ENCODE assay signal across 7 cellular contexts in the genomic region with DNA sequence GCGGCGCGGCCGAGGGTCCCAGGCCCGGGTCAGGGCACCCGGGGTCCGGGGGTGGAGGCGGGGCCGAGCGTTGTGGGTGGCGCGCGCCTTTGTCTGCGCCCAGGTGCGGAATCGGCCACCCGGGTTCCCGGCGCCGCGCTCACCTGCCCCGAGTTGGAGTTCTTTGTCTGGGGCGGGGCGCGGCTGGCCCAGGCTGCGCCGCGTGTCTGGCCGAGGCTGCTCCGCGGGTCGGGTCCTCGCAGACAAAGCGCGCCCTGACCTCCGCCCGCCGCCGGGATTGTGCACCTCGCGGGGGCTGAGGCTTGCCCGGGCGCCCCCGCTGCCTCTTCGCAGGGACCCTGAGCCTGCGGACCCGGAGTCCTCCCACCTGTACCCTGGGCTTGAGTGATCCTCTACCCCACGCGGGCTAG. TPM values are rescaled to one million over a fixed set of nuclear protein-coding genes. Genes with fewer than 3 reads are reported as not detected.
DNase-seq lines count a peak whose midpoint lies in the region; ATAC-seq and TF ChIP-seq lines count a peak whose summit lies in the region.

No MANE protein-coding gene starts in this region.

- H3K9me3 ChIP-seq in KOPT-K1 (ENCODE audit: insufficient read depth, low read length, poor library complexity, severe bottlenecking): no peaks in the 10 kb centered on the region
- H3K9me3 ChIP-seq in ascending aorta: no peaks in the 10 kb centered on the region

- H3K36me3 ChIP-seq in KOPT-K1 (ENCODE audit: insufficient read depth, low read length) (peaks cover 12% of the 10 kb centered on the region; the same call in 1 of the 2 replicates), ascending aorta (no peaks in the 10 kb centered on the region)

- intact Hi-C loops in ascending aorta (cut with DNase I): no loop called here

- peaks cover 4 to 6% (median 4%) of the 10 kb centered on the region in 3 donors for H3K36me3 Mint-ChIP-seq in immature natural killer cell

- DNase-seq in ascending aorta (ENCODE audit: low spot score in 2 of 2) (no peak), immature natural killer cell (no peak), SHP77 treated with DMSO at 0.1 percent for 48 hours (lab: John Stamatoyannopoulos, UW) (no peak)
- DNase-seq in stimulated activated CD4-positive, alpha-beta T cell treated with anti-CD3 and anti-CD28 coated beads, Interleukin-4, amount 100 ng/mL, for 48 hours (ENCODE audit: low read depth in 2 of 2): peak; percentile 15

- H3K4me1 Mint-ChIP-seq in immature natural killer cell: peaks cover 16 to 19% of the 10 kb centered on the region in 2 donors

- no peaks in the 10 kb centered on the region for H3K9me3 Mint-ChIP-seq in immature natural killer cell

- H3K27ac ChIP-seq in KOPT-K1 (ENCODE audit: low read depth, low read length, poor library complexity, severe bottlenecking) (peak overlapping the region; percentile 57), ascending aorta (no peak overlapping the region)

- H3K27ac Mint-ChIP-seq in immature natural killer cell: no peak overlapping the region

- no peaks in the 10 kb centered on the region for H3K27me3 ChIP-seq in ascending aorta

- H3K27me3 Mint-ChIP-seq in immature natural killer cell (ENCODE audit: low read depth in 3 of 3): peaks cover 2 to 11% (median 6%) of the 10 kb centered on the region in 3 donors

- H3K4me3 Mint-ChIP-seq in immature natural killer cell: peak overlapping the region in 4 of 5 donors; percentile 35 to 73 (median 68)

- H3K4me3 ChIP-seq in GM08714 (ENCODE audit: low read length): peak overlapping the region; percentile 71
- H3K4me3 ChIP-seq in ascending aorta: peak overlapping the region; percentile 67 to 78

- H3K4me1 ChIP-seq in ascending aorta: peaks cover 2 to 17% of the 10 kb centered on the region in 2 donors

- no peak for TF ChIP-seq CTCF in ascending aorta (IDR thresholded peaks at IDR 0.05)

- ATAC-seq in HG03565 (IDR thresholded peaks at IDR 0.05; ENCODE audit: unreplicated experiment): no peak

RNA-seq across cellular contexts. Expression of a gene that starts 50.0 kb away (rescaled TPM):
- not detected for total RNA-seq in ascending aorta
- not detected for polyA plus RNA-seq in immature natural killer cell

RNA-seq across cellular contexts. Expression of a gene that starts 58.1 kb away (rescaled TPM):
- not detected for total RNA-seq in ascending aorta
- polyA plus RNA-seq in immature natural killer cell: not detected

Comparison
In these comparisons a context has a peak if more than half of its experiments do, and no peak if none do; other contexts are left out.
1. DNase-seq: peak in stimulated activated CD4-positive, alpha-beta T cell treated with anti-CD3 and anti-CD28 coated beads, Interleukin-4, amount 100 ng/mL, for 48 hours (2 of 2); none in ascending aorta (0 of 2), immature natural killer cell (0 of 3) and SHP77 treated with DMSO at 0.1 percent for 48 hours (single experiment).